25 cellular contexts compared by ENCODE assay signal in genomic region chr11:66046901-66047300, GRCh38. TPM values are rescaled to one million over a fixed set of nuclear protein-coding genes. Genes with fewer than 3 reads are reported as not detected.
DNase-seq lines count a peak whose midpoint lies in the region; ATAC-seq, FAIRE-seq and TF ChIP-seq lines count a peak whose summit lies in the region.
"Had no signal": no experiment of that assay in that cellular context is flagged by ENCODE, and none has a peak within 500 bp of the region (broad histone marks: within the 10 kb centered on the region; RNA-seq: fewer than 3 reads in every experiment).

No MANE protein-coding gene starts in this region.

- DNase-seq in CD14-positive monocyte (ENCODE audit: low spot score) (peak; percentile 10), D721Med (ENCODE audit: insufficient read length, low spot score) (no peak), RPMI8226 (peak; percentile 50), NCI-H2171 treated with DMSO at 0.1 percent for 48 hours (lab: John Stamatoyannopoulos, UW) (no peak)
- no peak for DNase-seq in activated CD4-positive, CD25-positive, alpha-beta regulatory T cell (lab: John Stamatoyannopoulos, UW)
- no peak for DNase-seq in effector CD4-positive, alpha-beta T cell
- DNase-seq: CD8-positive, alpha-beta T cell; DND-41; HCEC 1CT; IMR-90; KG1; MG63; NCI-H1048; NCI-H1417; NCI-H1694; NCI-H2029 treated with DMSO at 0.1 percent for 48 hours; NCI-H2227 treated with DMSO at 0.1 percent for 48 hours; NCI-H510A; SJCRH30 had no signal

- no peak for ATAC-seq in gastroesophageal sphincter
- ATAC-seq in GM21529 (IDR thresholded peaks at IDR 0.05; ENCODE audit: unreplicated experiment): no peak
- ATAC-seq: CD8-positive, alpha-beta T cell; SK-N-SH treated with all-trans-retinoic acid at 6 μM for 48 hours had no signal

- H3K9me3 Mint-ChIP-seq in CD14-positive monocyte: peaks cover 0 to 8% (median 0%) of the 10 kb centered on the region in 7 donors
- H3K9me3 Mint-ChIP-seq: CD8-positive, alpha-beta T cell had no signal

- intact Hi-C loops in CD14-positive monocyte (cut with micrococcal nuclease): no loop called here

- peak; percentile 70 for FAIRE-seq in D721Med (lab: Jason Lieb, UNC)
- FAIRE-seq: H1, RCC 7860 had no signal

- TF ChIP-seq EP300 in gastroesophageal sphincter (IDR thresholded peaks at IDR 0.05): no peak

- peaks cover 0 to 43% (median 24%) of the 10 kb centered on the region in 3 donors for H3K4me1 ChIP-seq in gastroesophageal sphincter

- H3K36me3 Mint-ChIP-seq in CD14-positive monocyte: peaks cover 0 to 6% of the 10 kb centered on the region in 2 donors
- H3K36me3 Mint-ChIP-seq: CD8-positive, alpha-beta T cell had no signal

- no peak overlapping the region for H3K4me3 Mint-ChIP-seq in CD14-positive monocyte
- H3K4me3 Mint-ChIP-seq: CD8-positive, alpha-beta T cell had no signal

- no peak overlapping the region for H3K4me3 ChIP-seq in gastroesophageal sphincter
- H3K4me3 ChIP-seq: MG63, SJCRH30 had no signal

- peaks cover 22% of the 10 kb centered on the region for H3K27me3 ChIP-seq in gastroesophageal sphincter
- H3K27me3 ChIP-seq: MG63 had no signal

- H3K27ac Mint-ChIP-seq in CD14-positive monocyte: no peak overlapping the region
- H3K27ac Mint-ChIP-seq: CD8-positive, alpha-beta T cell had no signal

- no peaks in the 10 kb centered on the region for H3K36me3 ChIP-seq in gastroesophageal sphincter
- H3K36me3 ChIP-seq: MG63, SJCRH30 had no signal

- H3K27ac ChIP-seq in gastroesophageal sphincter: peak overlapping the region in 3 of 4 donors; percentile 58 to 80 (median 66)
- H3K27ac ChIP-seq: SJCRH30 had no signal

- H3K9me3 ChIP-seq in gastroesophageal sphincter: no peaks in the 10 kb centered on the region
- H3K9me3 ChIP-seq: MG63, SJCRH30 had no signal

- H3K4me1 Mint-ChIP-seq in CD14-positive monocyte: peaks cover 18% of the 10 kb centered on the region

- WGBS in gastroesophageal sphincter (ENCODE audit: low coverage in 1 of 2), 2 donors: 83 to 100% methylated on average over 1 to 2 of the region's 3 CpGs

- no peak for TF ChIP-seq POLR2A in gastroesophageal sphincter (IDR thresholded peaks at IDR 0.05)

- H3K27me3 Mint-ChIP-seq in CD14-positive monocyte (ENCODE audit: low read depth in 3 of 3): peaks cover 18 to 35% (median 27%) of the 10 kb centered on the region in 3 donors

- TF ChIP-seq CTCF in CD14-positive monocyte (IDR thresholded peaks at IDR 0.05) (no peak), D721Med (IDR thresholded peaks at IDR 0.05; ENCODE audit: insufficient read depth, missing control alignments) (no peak), gastroesophageal sphincter (IDR thresholded peaks at IDR 0.05) (no peak)

RNA-seq across cellular contexts. Expression of gene GAL3ST3, which starts 2.1 kb away (rescaled TPM):
- not detected for polyA plus RNA-seq in CD14-positive monocyte
- total RNA-seq in gastroesophageal sphincter: 1 to 10 TPM; 1.2 to 7.8 (median 2.2) TPM
- total RNA-seq: CD8-positive, alpha-beta T cell; IMR-90; SJCRH30 had no signal

RNA-seq across cellular contexts. Expression of gene SF3B2, which starts 5.3 kb away (rescaled TPM):
- polyA plus RNA-seq in CD14-positive monocyte: 10 to 100 TPM; 32.1 to 52.6 TPM
- 100 to 1,000 TPM; 113 to 179 (median 160) TPM for total RNA-seq in gastroesophageal sphincter

RNA-seq across cellular contexts. Expression of gene CATSPER1, which starts 20.6 kb away (rescaled TPM):
- polyA plus RNA-seq in CD14-positive monocyte: 10 to 100 TPM; 22.0 to 24.1 TPM
- total RNA-seq in gastroesophageal sphincter: under 1 TPM in 1 of 4 donors, not detected in 3; 0.12 TPM
- total RNA-seq: A673; CD8-positive, alpha-beta T cell; H1 had no signal
- polyA plus RNA-seq: H1 had no signal

RNA-seq across cellular contexts. Expression of gene PACS1, which starts 23.2 kb away (rescaled TPM):
- 10 to 100 TPM in 1 of 2 donors, 1 to 10 TPM in 1; 8.1 to 12.4 TPM for polyA plus RNA-seq in CD14-positive monocyte
- total RNA-seq in gastroesophageal sphincter: 10 to 100 TPM; 32.7 to 81.8 (median 38.2) TPM

RNA-seq across cellular contexts. Expression of gene CST6, which starts 35.1 kb away (rescaled TPM):
- polyA plus RNA-seq in CD14-positive monocyte: under 1 TPM in 1 of 2 donors, not detected in 1; 0.41 TPM
- 1 to 10 TPM in 1 of 4 donors, not detected in 3; 1.7 TPM for total RNA-seq in gastroesophageal sphincter
- total RNA-seq: CD8-positive, alpha-beta T cell; SJCRH30 had no signal

Comparison
In these comparisons a context has a peak if more than half of its experiments do, and no peak if none do; other contexts are left out.
1. DNase-seq: peak in CD14-positive monocyte (single experiment) and RPMI8226 (single experiment); none in D721Med (single experiment), NCI-H2171 treated with DMSO at 0.1 percent for 48 hours (single experiment), activated CD4-positive, CD25-positive, alpha-beta regulatory T cell (0 of 4) and effector CD4-positive, alpha-beta T cell (single experiment).